1 cellular context compared by ENCODE assay signal in the genomic region with DNA sequence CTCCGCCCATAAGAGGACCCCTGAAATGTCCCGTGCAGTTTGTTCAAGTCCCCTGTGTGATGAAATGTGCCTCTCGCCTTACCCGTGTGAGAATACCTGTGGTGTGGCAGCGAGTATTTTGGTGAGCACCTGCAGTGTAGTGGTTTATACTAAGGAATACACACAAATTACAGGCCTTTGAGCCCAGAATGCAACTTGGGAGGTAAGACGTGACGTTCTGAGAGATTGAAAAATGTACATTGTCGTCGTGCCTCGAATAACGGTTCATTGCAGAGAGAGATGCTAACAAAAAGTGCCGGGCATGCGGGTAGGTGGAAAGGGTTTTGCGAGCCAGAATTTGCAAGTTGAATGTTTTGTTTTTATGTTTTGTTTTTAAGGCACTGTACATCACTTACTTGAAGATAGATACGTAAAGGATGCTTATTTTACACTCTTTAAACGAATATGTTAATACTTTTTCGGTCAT.
TF ChIP-seq lines count a peak whose summit lies in the region.

No MANE protein-coding gene starts in this region.

TF ChIP-seq in K562, 482 proteins besides CTCF, POLR2A, EP300 and RAD21 (continued from another document and continues in another):
- TF ChIP-seq, protein P1, sequence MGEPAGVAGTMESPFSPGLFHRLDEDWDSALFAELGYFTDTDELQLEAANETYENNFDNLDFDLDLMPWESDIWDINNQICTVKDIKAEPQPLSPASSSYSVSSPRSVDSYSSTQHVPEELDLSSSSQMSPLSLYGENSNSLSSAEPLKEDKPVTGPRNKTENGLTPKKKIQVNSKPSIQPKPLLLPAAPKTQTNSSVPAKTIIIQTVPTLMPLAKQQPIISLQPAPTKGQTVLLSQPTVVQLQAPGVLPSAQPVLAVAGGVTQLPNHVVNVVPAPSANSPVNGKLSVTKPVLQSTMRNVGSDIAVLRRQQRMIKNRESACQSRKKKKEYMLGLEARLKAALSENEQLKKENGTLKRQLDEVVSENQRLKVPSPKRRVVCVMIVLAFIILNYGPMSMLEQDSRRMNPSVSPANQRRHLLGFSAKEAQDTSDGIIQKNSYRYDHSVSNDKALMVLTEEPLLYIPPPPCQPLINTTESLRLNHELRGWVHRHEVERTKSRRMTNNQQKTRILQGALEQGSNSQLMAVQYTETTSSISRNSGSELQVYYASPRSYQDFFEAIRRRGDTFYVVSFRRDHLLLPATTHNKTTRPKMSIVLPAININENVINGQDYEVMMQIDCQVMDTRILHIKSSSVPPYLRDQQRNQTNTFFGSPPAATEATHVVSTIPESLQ (CRISPR knock-in tag; IDR thresholded peaks at IDR 0.05), result peak; percentile 77; the same call in 1 of the 2 replicates
- TF ChIP-seq, protein P2, sequence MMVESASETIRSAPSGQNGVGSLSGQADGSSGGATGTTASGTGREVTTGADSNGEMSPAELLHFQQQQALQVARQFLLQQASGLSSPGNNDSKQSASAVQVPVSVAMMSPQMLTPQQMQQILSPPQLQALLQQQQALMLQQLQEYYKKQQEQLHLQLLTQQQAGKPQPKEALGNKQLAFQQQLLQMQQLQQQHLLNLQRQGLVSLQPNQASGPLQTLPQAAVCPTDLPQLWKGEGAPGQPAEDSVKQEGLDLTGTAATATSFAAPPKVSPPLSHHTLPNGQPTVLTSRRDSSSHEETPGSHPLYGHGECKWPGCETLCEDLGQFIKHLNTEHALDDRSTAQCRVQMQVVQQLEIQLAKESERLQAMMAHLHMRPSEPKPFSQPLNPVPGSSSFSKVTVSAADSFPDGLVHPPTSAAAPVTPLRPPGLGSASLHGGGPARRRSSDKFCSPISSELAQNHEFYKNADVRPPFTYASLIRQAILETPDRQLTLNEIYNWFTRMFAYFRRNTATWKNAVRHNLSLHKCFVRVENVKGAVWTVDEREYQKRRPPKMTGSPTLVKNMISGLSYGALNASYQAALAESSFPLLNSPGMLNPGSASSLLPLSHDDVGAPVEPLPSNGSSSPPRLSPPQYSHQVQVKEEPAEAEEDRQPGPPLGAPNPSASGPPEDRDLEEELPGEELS (CRISPR knock-in tag; IDR thresholded peaks at IDR 0.05; ENCODE audit: borderline replicate concordance), result no peak
- no peak for TF ChIP-seq ATF1 (CRISPR knock-in tag; IDR thresholded peaks at IDR 0.05)
- TF ChIP-seq ATF1 (tag; IDR thresholded peaks at IDR 0.05), result no peak
- no peak for TF ChIP-seq THRAP3 (IDR thresholded peaks at IDR 0.05; ENCODE audit: borderline replicate concordance)
- TF ChIP-seq, protein P3, sequence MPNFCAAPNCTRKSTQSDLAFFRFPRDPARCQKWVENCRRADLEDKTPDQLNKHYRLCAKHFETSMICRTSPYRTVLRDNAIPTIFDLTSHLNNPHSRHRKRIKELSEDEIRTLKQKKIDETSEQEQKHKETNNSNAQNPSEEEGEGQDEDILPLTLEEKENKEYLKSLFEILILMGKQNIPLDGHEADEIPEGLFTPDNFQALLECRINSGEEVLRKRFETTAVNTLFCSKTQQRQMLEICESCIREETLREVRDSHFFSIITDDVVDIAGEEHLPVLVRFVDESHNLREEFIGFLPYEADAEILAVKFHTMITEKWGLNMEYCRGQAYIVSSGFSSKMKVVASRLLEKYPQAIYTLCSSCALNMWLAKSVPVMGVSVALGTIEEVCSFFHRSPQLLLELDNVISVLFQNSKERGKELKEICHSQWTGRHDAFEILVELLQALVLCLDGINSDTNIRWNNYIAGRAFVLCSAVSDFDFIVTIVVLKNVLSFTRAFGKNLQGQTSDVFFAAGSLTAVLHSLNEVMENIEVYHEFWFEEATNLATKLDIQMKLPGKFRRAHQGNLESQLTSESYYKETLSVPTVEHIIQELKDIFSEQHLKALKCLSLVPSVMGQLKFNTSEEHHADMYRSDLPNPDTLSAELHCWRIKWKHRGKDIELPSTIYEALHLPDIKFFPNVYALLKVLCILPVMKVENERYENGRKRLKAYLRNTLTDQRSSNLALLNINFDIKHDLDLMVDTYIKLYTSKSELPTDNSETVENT (CRISPR knock-in tag; IDR thresholded peaks at IDR 0.05), result no peak
- no peak for TF ChIP-seq PYGO2 (tag; IDR thresholded peaks at IDR 0.05)
- TF ChIP-seq, protein P4, sequence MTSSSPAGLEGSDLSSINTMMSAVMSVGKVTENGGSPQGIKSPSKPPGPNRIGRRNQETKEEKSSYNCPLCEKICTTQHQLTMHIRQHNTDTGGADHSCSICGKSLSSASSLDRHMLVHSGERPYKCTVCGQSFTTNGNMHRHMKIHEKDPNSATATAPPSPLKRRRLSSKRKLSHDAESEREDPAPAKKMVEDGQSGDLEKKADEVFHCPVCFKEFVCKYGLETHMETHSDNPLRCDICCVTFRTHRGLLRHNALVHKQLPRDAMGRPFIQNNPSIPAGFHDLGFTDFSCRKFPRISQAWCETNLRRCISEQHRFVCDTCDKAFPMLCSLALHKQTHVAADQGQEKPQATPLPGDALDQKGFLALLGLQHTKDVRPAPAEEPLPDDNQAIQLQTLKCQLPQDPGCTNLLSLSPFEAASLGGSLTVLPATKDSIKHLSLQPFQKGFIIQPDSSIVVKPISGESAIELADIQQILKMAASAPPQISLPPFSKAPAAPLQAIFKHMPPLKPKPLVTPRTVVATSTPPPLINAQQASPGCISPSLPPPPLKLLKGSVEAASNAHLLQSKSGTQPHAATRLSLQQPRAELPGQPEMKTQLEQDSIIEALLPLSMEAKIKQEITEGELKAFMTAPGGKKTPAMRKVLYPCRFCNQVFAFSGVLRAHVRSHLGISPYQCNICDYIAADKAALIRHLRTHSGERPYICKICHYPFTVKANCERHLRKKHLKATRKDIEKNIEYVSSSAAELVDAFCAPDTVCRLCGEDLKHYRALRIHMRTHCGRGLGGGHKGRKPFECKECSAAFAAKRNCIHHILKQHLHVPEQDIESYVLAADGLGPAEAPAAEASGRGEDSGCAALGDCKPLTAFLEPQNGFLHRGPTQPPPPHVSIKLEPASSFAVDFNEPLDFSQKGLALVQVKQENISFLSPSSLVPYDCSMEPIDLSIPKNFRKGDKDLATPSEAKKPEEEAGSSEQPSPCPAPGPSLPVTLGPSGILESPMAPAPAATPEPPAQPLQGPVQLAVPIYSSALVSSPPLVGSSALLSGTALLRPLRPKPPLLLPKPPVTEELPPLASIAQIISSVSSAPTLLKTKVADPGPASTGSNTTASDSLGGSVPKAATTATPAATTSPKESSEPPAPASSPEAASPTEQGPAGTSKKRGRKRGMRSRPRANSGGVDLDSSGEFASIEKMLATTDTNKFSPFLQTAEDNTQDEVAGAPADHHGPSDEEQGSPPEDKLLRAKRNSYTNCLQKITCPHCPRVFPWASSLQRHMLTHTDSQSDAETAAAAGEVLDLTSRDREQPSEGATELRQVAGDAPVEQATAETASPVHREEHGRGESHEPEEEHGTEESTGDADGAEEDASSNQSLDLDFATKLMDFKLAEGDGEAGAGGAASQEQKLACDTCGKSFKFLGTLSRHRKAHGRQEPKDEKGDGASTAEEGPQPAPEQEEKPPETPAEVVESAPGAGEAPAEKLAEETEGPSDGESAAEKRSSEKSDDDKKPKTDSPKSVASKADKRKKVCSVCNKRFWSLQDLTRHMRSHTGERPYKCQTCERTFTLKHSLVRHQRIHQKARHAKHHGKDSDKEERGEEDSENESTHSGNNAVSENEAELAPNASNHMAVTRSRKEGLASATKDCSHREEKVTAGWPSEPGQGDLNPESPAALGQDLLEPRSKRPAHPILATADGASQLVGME (CRISPR knock-in tag; IDR thresholded peaks at IDR 0.05), result no peak
- no peak for TF ChIP-seq TRIM24 (IDR thresholded peaks at IDR 0.05)
- TF ChIP-seq HDAC2 (IDR thresholded peaks at IDR 0.05), result 0 out of 2 replicates have a peak, but pooled peaks have one; percentile 12
- TF ChIP-seq, protein P5, sequence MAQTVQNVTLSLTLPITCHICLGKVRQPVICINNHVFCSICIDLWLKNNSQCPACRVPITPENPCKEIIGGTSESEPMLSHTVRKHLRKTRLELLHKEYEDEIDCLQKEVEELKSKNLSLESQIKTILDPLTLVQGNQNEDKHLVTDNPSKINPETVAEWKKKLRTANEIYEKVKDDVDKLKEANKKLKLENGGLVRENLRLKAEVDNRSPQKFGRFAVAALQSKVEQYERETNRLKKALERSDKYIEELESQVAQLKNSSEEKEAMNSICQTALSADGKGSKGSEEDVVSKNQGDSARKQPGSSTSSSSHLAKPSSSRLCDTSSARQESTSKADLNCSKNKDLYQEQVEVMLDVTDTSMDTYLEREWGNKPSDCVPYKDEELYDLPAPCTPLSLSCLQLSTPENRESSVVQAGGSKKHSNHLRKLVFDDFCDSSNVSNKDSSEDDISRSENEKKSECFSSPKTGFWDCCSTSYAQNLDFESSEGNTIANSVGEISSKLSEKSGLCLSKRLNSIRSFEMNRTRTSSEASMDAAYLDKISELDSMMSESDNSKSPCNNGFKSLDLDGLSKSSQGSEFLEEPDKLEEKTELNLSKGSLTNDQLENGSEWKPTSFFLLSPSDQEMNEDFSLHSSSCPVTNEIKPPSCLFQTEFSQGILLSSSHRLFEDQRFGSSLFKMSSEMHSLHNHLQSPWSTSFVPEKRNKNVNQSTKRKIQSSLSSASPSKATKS (CRISPR knock-in tag; IDR thresholded peaks at IDR 0.05), result no peak
- TF ChIP-seq, protein P6, sequence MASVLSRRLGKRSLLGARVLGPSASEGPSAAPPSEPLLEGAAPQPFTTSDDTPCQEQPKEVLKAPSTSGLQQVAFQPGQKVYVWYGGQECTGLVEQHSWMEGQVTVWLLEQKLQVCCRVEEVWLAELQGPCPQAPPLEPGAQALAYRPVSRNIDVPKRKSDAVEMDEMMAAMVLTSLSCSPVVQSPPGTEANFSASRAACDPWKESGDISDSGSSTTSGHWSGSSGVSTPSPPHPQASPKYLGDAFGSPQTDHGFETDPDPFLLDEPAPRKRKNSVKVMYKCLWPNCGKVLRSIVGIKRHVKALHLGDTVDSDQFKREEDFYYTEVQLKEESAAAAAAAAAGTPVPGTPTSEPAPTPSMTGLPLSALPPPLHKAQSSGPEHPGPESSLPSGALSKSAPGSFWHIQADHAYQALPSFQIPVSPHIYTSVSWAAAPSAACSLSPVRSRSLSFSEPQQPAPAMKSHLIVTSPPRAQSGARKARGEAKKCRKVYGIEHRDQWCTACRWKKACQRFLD (CRISPR knock-in tag; IDR thresholded peaks at IDR 0.05), result peak; percentile 11; the same call in 1 of the 2 replicates
- TF ChIP-seq, protein P7, sequence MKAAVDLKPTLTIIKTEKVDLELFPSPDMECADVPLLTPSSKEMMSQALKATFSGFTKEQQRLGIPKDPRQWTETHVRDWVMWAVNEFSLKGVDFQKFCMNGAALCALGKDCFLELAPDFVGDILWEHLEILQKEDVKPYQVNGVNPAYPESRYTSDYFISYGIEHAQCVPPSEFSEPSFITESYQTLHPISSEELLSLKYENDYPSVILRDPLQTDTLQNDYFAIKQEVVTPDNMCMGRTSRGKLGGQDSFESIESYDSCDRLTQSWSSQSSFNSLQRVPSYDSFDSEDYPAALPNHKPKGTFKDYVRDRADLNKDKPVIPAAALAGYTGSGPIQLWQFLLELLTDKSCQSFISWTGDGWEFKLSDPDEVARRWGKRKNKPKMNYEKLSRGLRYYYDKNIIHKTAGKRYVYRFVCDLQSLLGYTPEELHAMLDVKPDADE (conservative IDR thresholded peaks at IDR 0.05; ENCODE audit: control insufficient read depth, low read depth, low read length), result no peak; the same call in 1 of the 2 replicates
- no peak for TF ChIP-seq TCF7 (IDR thresholded peaks at IDR 0.05; ENCODE audit: borderline replicate concordance)
- TF ChIP-seq ZBTB8A (IDR thresholded peaks at IDR 0.05; ENCODE audit: partially characterized antibody), result no peak
- TF ChIP-seq RFX5 (IDR thresholded peaks at IDR 0.05; ENCODE audit: low read depth, low read length), result no peak
- TF ChIP-seq, protein P8, sequence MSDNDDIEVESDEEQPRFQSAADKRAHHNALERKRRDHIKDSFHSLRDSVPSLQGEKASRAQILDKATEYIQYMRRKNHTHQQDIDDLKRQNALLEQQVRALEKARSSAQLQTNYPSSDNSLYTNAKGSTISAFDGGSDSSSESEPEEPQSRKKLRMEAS (CRISPR knock-in tag; IDR thresholded peaks at IDR 0.05), result 0 out of 2 replicates have a peak, but pooled peaks have one; percentile 35
- TF ChIP-seq EP400 (IDR thresholded peaks at IDR 0.05), result peak; percentile 45
- no peak for TF ChIP-seq ELF4 (CRISPR knock-in tag; IDR thresholded peaks at IDR 0.05)
- TF ChIP-seq ELF1 (tag; IDR thresholded peaks at IDR 0.05), result 0 out of 2 replicates have a peak, but pooled peaks have one; percentile 37
- TF ChIP-seq, protein P9, sequence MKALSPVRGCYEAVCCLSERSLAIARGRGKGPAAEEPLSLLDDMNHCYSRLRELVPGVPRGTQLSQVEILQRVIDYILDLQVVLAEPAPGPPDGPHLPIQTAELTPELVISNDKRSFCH (CRISPR knock-in tag; IDR thresholded peaks at IDR 0.05), result no peak
- TF ChIP-seq, protein P9 (tag; IDR thresholded peaks at IDR 0.05), result no peak
- TF ChIP-seq, protein P10, sequence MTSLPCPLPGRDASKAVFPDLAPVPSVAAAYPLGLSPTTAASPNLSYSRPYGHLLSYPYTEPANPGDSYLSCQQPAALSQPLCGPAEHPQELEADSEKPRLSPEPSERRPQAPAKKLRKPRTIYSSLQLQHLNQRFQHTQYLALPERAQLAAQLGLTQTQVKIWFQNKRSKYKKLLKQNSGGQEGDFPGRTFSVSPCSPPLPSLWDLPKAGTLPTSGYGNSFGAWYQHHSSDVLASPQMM (CRISPR knock-in tag; IDR thresholded peaks at IDR 0.05), result no peak
- no peak for TF ChIP-seq STAT5A (IDR thresholded peaks at IDR 0.05; ENCODE audit: borderline replicate concordance, low read length)
- TF ChIP-seq ZSCAN29 (IDR thresholded peaks at IDR 0.05), result 0 out of 2 replicates have a peak, but pooled peaks have one; percentile 20
- TF ChIP-seq L3MBTL2 (IDR thresholded peaks at IDR 0.05), result peak; percentile 90
- no peak for TF ChIP-seq FOXP1 (CRISPR knock-in tag; IDR thresholded peaks at IDR 0.05)
- TF ChIP-seq, protein P11, sequence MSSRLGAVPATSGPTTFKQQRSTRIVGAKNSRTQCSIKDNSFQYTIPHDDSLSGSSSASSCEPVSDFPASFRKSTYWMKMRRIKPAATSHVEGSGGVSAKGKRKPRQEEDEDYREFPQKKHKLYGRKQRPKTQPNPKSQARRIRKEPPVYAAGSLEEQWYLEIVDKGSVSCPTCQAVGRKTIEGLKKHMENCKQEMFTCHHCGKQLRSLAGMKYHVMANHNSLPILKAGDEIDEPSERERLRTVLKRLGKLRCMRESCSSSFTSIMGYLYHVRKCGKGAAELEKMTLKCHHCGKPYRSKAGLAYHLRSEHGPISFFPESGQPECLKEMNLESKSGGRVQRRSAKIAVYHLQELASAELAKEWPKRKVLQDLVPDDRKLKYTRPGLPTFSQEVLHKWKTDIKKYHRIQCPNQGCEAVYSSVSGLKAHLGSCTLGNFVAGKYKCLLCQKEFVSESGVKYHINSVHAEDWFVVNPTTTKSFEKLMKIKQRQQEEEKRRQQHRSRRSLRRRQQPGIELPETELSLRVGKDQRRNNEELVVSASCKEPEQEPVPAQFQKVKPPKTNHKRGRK (tag; IDR thresholded peaks at IDR 0.05), result peak; percentile 55; the same call in 1 of the 2 replicates
- TF ChIP-seq ARID2 (IDR thresholded peaks at IDR 0.05), result 0 out of 2 replicates have a peak, but pooled peaks have one; percentile 7
- no peak for TF ChIP-seq ZNF584 (CRISPR knock-in tag; IDR thresholded peaks at IDR 0.05; ENCODE audit: low read depth)
- no peak for TF ChIP-seq CREM (IDR thresholded peaks at IDR 0.05; ENCODE audit: low read depth)
- TF ChIP-seq ADNP (tag; IDR thresholded peaks at IDR 0.05), result no peak
- 0 out of 2 replicates have a peak, but pooled peaks have one; percentile 42 for TF ChIP-seq CBFB (CRISPR knock-in tag; IDR thresholded peaks at IDR 0.05)
